In the genomic region with DNA sequence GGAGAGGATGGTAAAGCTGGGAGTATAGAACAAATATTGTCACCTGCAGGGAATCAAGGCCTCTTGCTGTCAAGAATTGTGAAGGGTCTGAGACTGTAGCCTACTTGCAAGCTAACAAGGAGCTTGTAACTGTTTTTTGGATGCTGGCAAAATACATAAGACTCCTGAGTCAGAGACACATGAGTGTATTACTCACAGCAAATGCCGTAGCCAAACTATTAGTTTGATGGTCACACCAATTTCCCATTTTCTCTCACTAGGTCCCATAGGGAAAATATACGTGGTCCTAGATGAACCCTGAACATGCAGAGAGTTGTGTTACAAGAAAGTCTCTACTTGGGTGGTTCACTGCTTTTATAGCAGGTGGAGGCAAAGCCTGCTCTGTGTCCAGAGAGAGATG, we compare ENCODE assay signal across 1 cellular context.
TF ChIP-seq lines count a peak whose summit lies in the region.

No MANE protein-coding gene starts in this region.

TF ChIP-seq in IMR-90, 13 proteins besides CTCF, POLR2A, EP300 and RAD21:
- 0 out of 2 replicates have a peak, but pooled peaks have one; percentile 44 for TF ChIP-seq FOS (IDR thresholded peaks at IDR 0.05; ENCODE audit: low read depth, low read length)
- no peak for TF ChIP-seq BHLHE40 (IDR thresholded peaks at IDR 0.05; ENCODE audit: low read depth, low read length)
- TF ChIP-seq MAFK (IDR thresholded peaks at IDR 0.05; ENCODE audit: low read depth, low read length) = no peak
